ENCODE assay signal across 1 cellular context in genomic region chrX:153405426-153405825, GRCh38.
A peak's percentile ranks its signal among the peaks of the same experiment; 100 is the strongest.
TF ChIP-seq lines count a peak whose summit lies in the region.

No MANE protein-coding gene starts in this region.

TF ChIP-seq in K562, 482 proteins besides CTCF, POLR2A, EP300 and RAD21:
- TF ChIP-seq L3MBTL2 (IDR thresholded peaks at IDR 0.05), result 0 out of 2 replicates have a peak, but pooled peaks have one; percentile 16
- TF ChIP-seq, protein P1, sequence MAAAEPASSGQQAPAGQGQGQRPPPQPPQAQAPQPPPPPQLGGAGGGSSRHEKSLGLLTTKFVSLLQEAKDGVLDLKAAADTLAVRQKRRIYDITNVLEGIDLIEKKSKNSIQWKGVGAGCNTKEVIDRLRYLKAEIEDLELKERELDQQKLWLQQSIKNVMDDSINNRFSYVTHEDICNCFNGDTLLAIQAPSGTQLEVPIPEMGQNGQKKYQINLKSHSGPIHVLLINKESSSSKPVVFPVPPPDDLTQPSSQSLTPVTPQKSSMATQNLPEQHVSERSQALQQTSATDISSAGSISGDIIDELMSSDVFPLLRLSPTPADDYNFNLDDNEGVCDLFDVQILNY (CRISPR knock-in tag; IDR thresholded peaks at IDR 0.05), result no peak
